In genomic region chr9:4994166-4994890, GRCh38 we compare ENCODE assay signal across 1 cellular context.
TF ChIP-seq lines count a peak whose summit lies in the region.

No MANE protein-coding gene starts in this region.

TF ChIP-seq in K562, 482 proteins besides CTCF, POLR2A, EP300 and RAD21 (continued from another document):
- no peak for TF ChIP-seq AFF1 (IDR thresholded peaks at IDR 0.05; ENCODE audit: low read depth in 1 of 2, partially characterized antibody in 2 of 2)
- no peak for TF ChIP-seq CHCHD3 (CRISPR knock-in tag; IDR thresholded peaks at IDR 0.05)
- no peak for TF ChIP-seq NR2C1 (IDR thresholded peaks at IDR 0.05)
- TF ChIP-seq NR2C1 (tag; IDR thresholded peaks at IDR 0.05) = no peak
- no peak for TF ChIP-seq YY1 (IDR thresholded peaks at IDR 0.05; ENCODE audit: borderline replicate concordance in 1 of 3, control insufficient read depth in 1 of 3, extremely low read depth in 1 of 3, insufficient read depth in 3 of 3, insufficient read length in 1 of 3, insufficient replicate concordance in 2 of 3, low read depth in 1 of 3, low read length in 2 of 3)
- peak; percentile 10 for TF ChIP-seq MEIS2 (IDR thresholded peaks at IDR 0.05; ENCODE audit: partially characterized antibody)
- no peak for TF ChIP-seq ZNF41 (CRISPR knock-in tag; conservative IDR thresholded peaks at IDR 0.05)
- 0 out of 2 replicates have a peak, but pooled peaks have one; percentile 42 for TF ChIP-seq ZBTB40 (IDR thresholded peaks at IDR 0.05)
- no peak for TF ChIP-seq ZBTB40 (CRISPR knock-in tag; IDR thresholded peaks at IDR 0.05)
- no peak for TF ChIP-seq JUND (IDR thresholded peaks at IDR 0.05; ENCODE audit: borderline replicate concordance, low read depth, low read length)
- no peak for TF ChIP-seq JUND (tag; IDR thresholded peaks at IDR 0.05; ENCODE audit: borderline replicate concordance, low read depth, low read length)
